14 cellular contexts compared by ENCODE assay signal in the genomic region with DNA sequence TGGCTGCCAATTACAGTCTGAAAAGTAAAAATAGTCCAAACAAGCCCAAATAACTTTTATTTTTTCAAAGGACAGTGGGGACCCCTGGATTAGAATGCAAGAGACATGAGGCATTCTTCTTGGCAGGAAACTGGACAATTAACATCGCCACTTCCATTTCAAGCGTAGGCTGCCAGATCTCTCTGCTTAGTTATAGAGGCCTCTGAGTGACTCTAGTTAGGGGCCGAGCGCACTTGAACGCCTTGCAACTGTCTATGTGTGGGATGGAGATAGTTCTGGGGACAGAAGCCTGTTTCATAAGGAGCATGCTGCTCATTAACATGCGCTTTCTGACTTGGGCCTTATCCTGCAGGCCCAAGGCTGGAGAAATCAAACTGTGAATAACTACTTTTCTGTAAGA.
A peak's percentile ranks its signal among the peaks of the same experiment; 100 is the strongest.
DNase-seq lines count a peak whose midpoint lies in the region; ATAC-seq and TF ChIP-seq lines count a peak whose summit lies in the region.
"Had no signal": no experiment of that assay in that cellular context is flagged by ENCODE, and none has a peak within 500 bp of the region (broad histone marks: within the 10 kb centered on the region; RNA-seq: fewer than 3 reads in every experiment).

No MANE protein-coding gene starts in this region.

- peak overlapping the region; percentile 21 to 95 (median 81) for H3K27ac Mint-ChIP-seq in brain
- H3K27ac Mint-ChIP-seq in T-helper 2 cell treated with Interferon-gamma antibody and Interleukin-4, amounts not matched to agents 5 μg/mL and 100 μg/mL, for 36 hours, result no peak overlapping the region
- H3K27ac Mint-ChIP-seq: activated naive CD8-positive, alpha-beta T cell; stimulated activated naive CD8-positive, alpha-beta T cell treated with anti-CD3 and anti-CD28 coated beads, Interleukin-15, Interleukin-2, amounts not matched to agents 100 ng/mL and 50 ng/mL, for 24 hours had no signal

- peaks cover 0 to 81% (median 59%) of the 10 kb centered on the region in 4 donors for H3K4me1 ChIP-seq in sigmoid colon

- H3K27me3 ChIP-seq in sigmoid colon, result no peaks in the 10 kb centered on the region

- WGBS in sigmoid colon, 2 donors, result 75 to 90% methylated on average over 6 of the region's 6 CpGs

- TF ChIP-seq CTCF in brain (conservative IDR thresholded peaks at IDR 0.05) (no peak), sigmoid colon (IDR thresholded peaks at IDR 0.05) (no peak)

- peak overlapping the region in 1 of 5 experiments; percentile 32 for H3K4me3 Mint-ChIP-seq in brain
- no peak overlapping the region for H3K4me3 Mint-ChIP-seq in T-helper 2 cell treated with Interferon-gamma antibody and Interleukin-4, amounts not matched to agents 5 μg/mL and 100 μg/mL, for 36 hours
- H3K4me3 Mint-ChIP-seq: activated naive CD8-positive, alpha-beta T cell; stimulated activated naive CD8-positive, alpha-beta T cell treated with anti-CD3 and anti-CD28 coated beads, Interleukin-15, Interleukin-2, amounts not matched to agents 100 ng/mL and 50 ng/mL, for 24 hours had no signal

- peak overlapping the region; percentile 61 to 87 (median 83) for H3K27ac ChIP-seq in sigmoid colon
- H3K27ac ChIP-seq: HL-60 had no signal

- no peak overlapping the region for H3K4me3 ChIP-seq in sigmoid colon

- no peaks in the 10 kb centered on the region for H3K9me3 Mint-ChIP-seq in brain
- no peaks in the 10 kb centered on the region for H3K9me3 Mint-ChIP-seq in T-helper 2 cell treated with Interferon-gamma antibody and Interleukin-4, amounts not matched to agents 5 μg/mL and 100 μg/mL, for 36 hours

- TF ChIP-seq POLR2A in sigmoid colon (IDR thresholded peaks at IDR 0.05), result no peak

- no peak for TF ChIP-seq EP300 in sigmoid colon (IDR thresholded peaks at IDR 0.05)

- DNase-seq in AG20443 (ENCODE audit: low spot score) (peak; percentile 25), left ventricle myocardium superior (no peak), sigmoid colon (no peak), NCI-H2171 treated with DMSO at 0.1 percent for 48 hours (lab: John Stamatoyannopoulos, UW) (no peak)
- no peak for DNase-seq in T-helper 2 cell treated with Interferon-gamma antibody and Interleukin-4, amounts not matched to agents 5 μg/mL and 100 μg/mL, for 36 hours (ENCODE audit: low spot score)
- DNase-seq: DND-41, NCI-H2227 treated with DMSO at 0.1 percent for 48 hours, T-helper 9 cell had no signal

- H3K36me3 Mint-ChIP-seq in brain, result peaks cover 36% of the 10 kb centered on the region
- peaks cover 6% of the 10 kb centered on the region for H3K36me3 Mint-ChIP-seq in T-helper 2 cell treated with Interferon-gamma antibody and Interleukin-4, amounts not matched to agents 5 μg/mL and 100 μg/mL, for 36 hours (ENCODE audit: low read depth)

- peaks cover 44% of the 10 kb centered on the region for H3K4me1 Mint-ChIP-seq in brain
- H3K4me1 Mint-ChIP-seq in T-helper 2 cell treated with Interferon-gamma antibody and Interleukin-4, amounts not matched to agents 5 μg/mL and 100 μg/mL, for 36 hours (ENCODE audit: low read depth), result peaks cover 21% of the 10 kb centered on the region

- intact Hi-C loops in left ventricle myocardium superior (cut with micrococcal nuclease) (no loop called here), sigmoid colon (cut with DNase I) (loop anchor here (5.0 kb wide), 3 partner anchors 57 to 217 kb away; no protein-coding TSS in a partner anchor)

- no peaks in the 10 kb centered on the region for H3K36me3 ChIP-seq in sigmoid colon

- H3K27me3 Mint-ChIP-seq in brain, result no peaks in the 10 kb centered on the region
- H3K27me3 Mint-ChIP-seq in T-helper 2 cell treated with Interferon-gamma antibody and Interleukin-4, amounts not matched to agents 5 μg/mL and 100 μg/mL, for 36 hours (ENCODE audit: low read depth), result no peaks in the 10 kb centered on the region
- H3K27me3 Mint-ChIP-seq: activated naive CD8-positive, alpha-beta T cell; stimulated activated naive CD8-positive, alpha-beta T cell treated with anti-CD3 and anti-CD28 coated beads, Interleukin-15, Interleukin-2, amounts not matched to agents 100 ng/mL and 50 ng/mL, for 24 hours had no signal

- ATAC-seq in left ventricle myocardium superior (peak; percentile 61), GM21825 (IDR thresholded peaks at IDR 0.05; ENCODE audit: unreplicated experiment) (no peak), HG02763 (IDR thresholded peaks at IDR 0.05; ENCODE audit: unreplicated experiment) (no peak)

- no peaks in the 10 kb centered on the region for H3K9me3 ChIP-seq in sigmoid colon
